ENCODE assay signal across 7 cellular contexts in the genomic region with DNA sequence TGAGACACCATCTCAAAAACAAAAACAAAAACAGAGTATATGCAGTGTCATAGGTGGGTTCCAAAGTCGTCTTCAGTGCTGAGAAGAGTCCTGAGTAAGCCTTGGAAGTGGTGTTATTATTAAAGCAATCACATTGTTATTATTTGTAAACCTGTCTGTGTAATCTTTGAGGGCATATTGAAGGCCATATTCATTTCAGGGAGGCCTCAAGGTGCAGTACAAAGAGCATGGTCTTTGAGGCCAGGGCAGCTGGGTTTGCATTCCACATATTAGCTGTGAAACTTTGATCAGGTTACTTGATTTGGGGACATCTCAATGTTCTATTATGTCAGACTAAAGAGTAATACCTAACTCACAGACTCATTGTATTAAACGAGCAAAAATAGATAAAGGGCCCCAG.
"Had no signal": no experiment of that assay in that cellular context is flagged by ENCODE, and none has a peak within 500 bp of the region (broad histone marks: within the 10 kb centered on the region; RNA-seq: fewer than 3 reads in every experiment).

No MANE protein-coding gene starts in this region.

- H3K27me3 Mint-ChIP-seq: IgD-negative memory B cell had no signal

- FAIRE-seq: HTR-8/SVneo, K562 had no signal

- ATAC-seq: K562 had no signal

- H3K4me1 Mint-ChIP-seq: IgD-negative memory B cell had no signal

- H3K9me3 Mint-ChIP-seq: IgD-negative memory B cell had no signal

- H3K27ac ChIP-seq: HL-60 had no signal

- DNase-seq: IMR-90, KBM-7, KG1 had no signal

- H3K27ac Mint-ChIP-seq: IgD-negative memory B cell had no signal

- H3K4me3 ChIP-seq: K562 had no signal

- H3K36me3 Mint-ChIP-seq: IgD-negative memory B cell had no signal

- H3K4me3 Mint-ChIP-seq: IgD-negative memory B cell had no signal
